In genomic region chr10:15067154-15067553, GRCh38 we compare ENCODE assay signal across 18 cellular contexts.
DNase-seq lines count a peak whose midpoint lies in the region; ATAC-seq lines count a peak whose summit lies in the region.
"Had no signal": no experiment of that assay in that cellular context is flagged by ENCODE, and none has a peak within 500 bp of the region (broad histone marks: within the 10 kb centered on the region; RNA-seq: fewer than 3 reads in every experiment).

No MANE protein-coding gene starts in this region.

- no peak for DNase-seq in C1 segment of cervical spinal cord (lab: John Stamatoyannopoulos, UW)
- no peak for DNase-seq in head of caudate nucleus
- DNase-seq: 8988T; CD8-positive, alpha-beta memory T cell; COR-L47; DMS 273 treated with DMSO at 0.1 percent for 48 hours; DMS53; DND-41; EL; H9; Karpas-422; KBM-7 had no signal

- peak; percentile 74 for ATAC-seq in GM18861 (IDR thresholded peaks at IDR 0.05; ENCODE audit: unreplicated experiment)
- peak; percentile 92 for ATAC-seq in GM21619 (IDR thresholded peaks at IDR 0.05; ENCODE audit: unreplicated experiment)
- ATAC-seq in HG03060 (IDR thresholded peaks at IDR 0.05; ENCODE audit: low read depth, unreplicated experiment): peak; percentile 66
- ATAC-seq in HG03520 (IDR thresholded peaks at IDR 0.05; ENCODE audit: unreplicated experiment): peak; percentile 69
- no peak for ATAC-seq in HG03469 (IDR thresholded peaks at IDR 0.05; ENCODE audit: unreplicated experiment)
- no peak for ATAC-seq in HG03025 (IDR thresholded peaks at IDR 0.05; ENCODE audit: low FRiP score, unreplicated experiment)

- intact Hi-C loops in head of caudate nucleus (cut with DNase I): no loop called here

Comparison
In these comparisons a context has a peak if more than half of its experiments do, and no peak if none do; other contexts are left out.
1. ATAC-seq: peak in GM18861 (single experiment), GM21619 (single experiment), HG03060 (single experiment) and HG03520 (single experiment); none in HG03469 (single experiment) and HG03025 (single experiment).